ENCODE assay signal across 1 cellular context in genomic region chr13:85512421-85512820, GRCh38.
TF ChIP-seq lines count a peak whose summit lies in the region.

No MANE protein-coding gene starts in this region.

TF ChIP-seq in HepG2, 621 proteins besides CTCF, POLR2A, EP300 and RAD21 (continued from another document):
- TF ChIP-seq, protein P1, sequence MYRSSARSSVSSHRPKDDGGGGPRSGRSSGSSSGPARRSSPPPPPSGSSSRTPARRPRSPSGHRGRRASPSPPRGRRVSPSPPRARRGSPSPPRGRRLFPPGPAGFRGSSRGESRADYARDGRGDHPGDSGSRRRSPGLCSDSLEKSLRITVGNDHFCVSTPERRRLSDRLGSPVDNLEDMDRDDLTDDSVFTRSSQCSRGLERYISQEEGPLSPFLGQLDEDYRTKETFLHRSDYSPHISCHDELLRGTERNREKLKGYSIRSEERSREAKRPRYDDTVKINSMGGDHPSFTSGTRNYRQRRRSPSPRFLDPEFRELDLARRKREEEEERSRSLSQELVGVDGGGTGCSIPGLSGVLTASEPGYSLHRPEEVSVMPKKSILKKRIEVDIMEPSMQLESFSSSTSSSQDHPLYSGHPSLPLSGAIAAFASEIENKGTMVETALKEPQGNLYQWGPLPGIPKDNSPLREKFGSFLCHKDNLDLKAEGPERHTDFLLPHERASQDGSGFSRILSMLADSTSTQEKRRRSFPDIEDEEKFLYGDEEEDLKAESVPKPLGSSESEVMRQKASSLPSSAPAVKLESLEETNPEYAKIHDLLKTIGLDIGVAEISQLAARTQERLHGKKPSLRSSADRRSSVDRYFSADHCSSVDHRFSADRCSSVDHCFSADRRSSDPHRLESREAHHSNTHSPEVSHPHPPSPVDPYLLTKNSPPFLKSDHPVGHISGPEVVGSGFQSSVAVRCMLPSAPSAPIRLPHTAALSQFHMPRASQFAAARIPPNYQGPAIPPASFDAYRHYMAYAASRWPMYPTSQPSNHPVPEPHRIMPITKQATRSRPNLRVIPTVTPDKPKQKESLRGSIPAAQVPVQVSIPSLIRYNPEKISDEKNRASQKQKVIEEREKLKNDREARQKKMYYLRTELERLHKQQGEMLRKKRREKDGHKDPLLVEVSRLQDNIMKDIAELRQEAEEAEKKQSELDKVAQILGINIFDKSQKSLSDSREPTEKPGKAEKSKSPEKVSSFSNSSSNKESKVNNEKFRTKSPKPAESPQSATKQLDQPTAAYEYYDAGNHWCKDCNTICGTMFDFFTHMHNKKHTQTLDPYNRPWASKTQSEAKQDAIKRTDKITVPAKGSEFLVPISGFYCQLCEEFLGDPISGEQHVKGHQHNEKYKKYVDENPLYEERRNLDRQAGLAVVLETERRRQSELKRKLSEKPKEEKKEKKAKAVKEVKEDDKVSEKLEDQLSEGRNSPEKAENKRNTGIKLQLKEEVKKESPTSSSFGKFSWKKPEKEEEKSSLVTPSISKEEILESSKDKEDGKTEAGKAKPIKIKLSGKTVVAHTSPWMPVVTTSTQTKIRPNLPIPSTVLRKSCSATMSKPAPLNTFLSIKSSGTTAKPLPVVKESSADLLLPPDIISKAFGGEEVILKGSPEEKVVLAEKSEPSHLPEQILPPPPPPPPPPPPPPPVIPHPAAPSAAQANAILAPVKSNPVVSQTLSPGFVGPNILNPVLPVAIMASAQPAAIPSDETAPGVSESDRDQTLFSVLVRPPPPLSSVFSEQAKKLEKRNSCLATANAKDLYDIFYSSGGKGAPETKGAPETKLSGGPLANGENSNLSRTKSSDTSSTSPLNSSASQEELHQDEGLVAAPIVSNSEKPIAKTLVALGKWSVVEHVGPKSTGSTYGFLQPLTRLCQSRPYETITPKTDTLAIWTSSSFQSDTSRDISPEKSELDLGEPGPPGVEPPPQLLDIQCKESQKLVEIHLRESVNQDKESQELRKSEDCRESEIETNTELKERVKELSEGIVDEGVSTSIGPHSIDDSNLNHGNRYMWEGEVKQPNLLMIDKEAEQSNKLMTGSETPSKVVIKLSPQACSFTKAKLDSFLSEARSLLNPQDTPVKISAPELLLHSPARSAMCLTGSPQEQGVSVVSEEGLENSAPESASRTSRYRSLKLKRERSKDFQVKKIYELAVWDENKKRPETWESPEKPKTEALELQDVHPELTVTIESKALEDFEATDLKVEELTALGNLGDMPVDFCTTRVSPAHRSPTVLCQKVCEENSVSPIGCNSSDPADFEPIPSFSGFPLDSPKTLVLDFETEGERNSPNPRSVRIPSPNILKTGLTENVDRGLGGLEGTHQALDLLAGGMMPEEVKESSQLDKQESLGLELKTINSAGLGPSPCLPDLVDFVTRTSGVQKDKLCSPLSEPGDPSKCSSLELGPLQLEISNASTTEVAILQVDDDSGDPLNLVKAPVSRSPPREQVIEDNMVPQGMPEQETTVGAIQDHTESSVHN (CRISPR knock-in tag; IDR thresholded peaks at IDR 0.05), result no peak
- no peak for TF ChIP-seq KAT2B (IDR thresholded peaks at IDR 0.05; ENCODE audit: borderline replicate concordance, low read depth, low read length)
- TF ChIP-seq ZNF431 (CRISPR knock-in tag; IDR thresholded peaks at IDR 0.05; ENCODE audit: borderline replicate concordance, low read depth), result no peak
- no peak for TF ChIP-seq MTA3 (CRISPR knock-in tag; IDR thresholded peaks at IDR 0.05)
- TF ChIP-seq ZNF331 (CRISPR knock-in tag; IDR thresholded peaks at IDR 0.05), result no peak
- no peak for TF ChIP-seq GLMP (CRISPR knock-in tag; IDR thresholded peaks at IDR 0.05; ENCODE audit: borderline replicate concordance)
